In genomic region chr18:76405280-76405679, GRCh38 we compare ENCODE assay signal across 12 cellular contexts.
A peak's percentile ranks its signal among the peaks of the same experiment; 100 is the strongest.
DNase-seq lines count a peak whose midpoint lies in the region; ATAC-seq and TF ChIP-seq lines count a peak whose summit lies in the region.
"Had no signal": no experiment of that assay in that cellular context is flagged by ENCODE, and none has a peak within 500 bp of the region (broad histone marks: within the 10 kb centered on the region; RNA-seq: fewer than 3 reads in every experiment).

No MANE protein-coding gene starts in this region.

- no peaks in the 10 kb centered on the region for H3K9me2 ChIP-seq in GM23338 (ENCODE audit: insufficient read depth)

- no peaks in the 10 kb centered on the region; the same call in 1 of the 2 replicates for H4K20me1 ChIP-seq in GM23338 (replicated peaks; ENCODE audit: insufficient read depth)

- no peak overlapping the region for H3K27ac ChIP-seq in endodermal cell (ENCODE audit: low read depth, low read length)
- no peak overlapping the region for H3K27ac ChIP-seq in GM23338 (ENCODE audit: low read depth)
- no peak overlapping the region for H3K27ac ChIP-seq in colonic mucosa
- H3K27ac ChIP-seq: 22Rv1 had no signal

- H3K27ac Mint-ChIP-seq in activated CD8-positive, alpha-beta memory T cell treated with anti-CD3 and anti-CD28 coated beads, Interleukin-2, amount 10 ng/mL, durations not matched to agents 7 days and 5 days: no peak overlapping the region
- no peak overlapping the region for H3K27ac Mint-ChIP-seq in endodermal cell
- H3K27ac Mint-ChIP-seq in GM23338: no peak overlapping the region
- no peak overlapping the region for H3K27ac Mint-ChIP-seq in activated naive CD8-positive, alpha-beta T cell treated with anti-CD3 and anti-CD28 coated beads for 36 hours
- H3K27ac Mint-ChIP-seq: CD8-positive, alpha-beta memory T cell had no signal

- H3K9me3 Mint-ChIP-seq in activated CD8-positive, alpha-beta memory T cell treated with anti-CD3 and anti-CD28 coated beads, Interleukin-2, amount 10 ng/mL, durations not matched to agents 7 days and 5 days (ENCODE audit: low read depth): no peaks in the 10 kb centered on the region
- H3K9me3 Mint-ChIP-seq in endodermal cell (peaks cover 9% of the 10 kb centered on the region), GM23338 (0 out of 3 replicates have a peak, but pooled peaks cover 3% of the 10 kb centered on the region)
- peaks cover 5% of the 10 kb centered on the region for H3K9me3 Mint-ChIP-seq in activated naive CD8-positive, alpha-beta T cell treated with anti-CD3 and anti-CD28 coated beads for 36 hours
- H3K9me3 Mint-ChIP-seq: CD8-positive, alpha-beta memory T cell had no signal

- CTCF ChIA-PET in activated CD8-positive, alpha-beta memory T cell treated with anti-CD3 and anti-CD28 coated beads, Interleukin-2, amount 10 ng/mL, durations not matched to agents 7 days and 5 days (lab: Charles Lee): interaction anchor here (0.6 to 2.4 kb wide), 2 partner anchors 16 to 304 kb away, joined by 3 to 8 read pairs; no protein-coding TSS in a partner anchor

- no peaks in the 10 kb centered on the region for H3K4me1 ChIP-seq in endodermal cell (ENCODE audit: control insufficient read depth, insufficient read depth, low read length)
- no peaks in the 10 kb centered on the region for H3K4me1 ChIP-seq in GM23338 (ENCODE audit: insufficient read depth)
- H3K4me1 ChIP-seq in colonic mucosa: no peaks in the 10 kb centered on the region
- H3K4me1 ChIP-seq: Caco-2 had no signal

- peak; percentile 42 for DNase-seq in activated CD8-positive, alpha-beta memory T cell treated with anti-CD3 and anti-CD28 coated beads, Interleukin-2, amount 50 U/mL, for 48 hours
- DNase-seq in activated CD8-positive, alpha-beta memory T cell treated with anti-CD3 and anti-CD28 coated beads, Interleukin-2, amount 10 ng/mL, durations not matched to agents 7 days and 5 days: no peak
- DNase-seq in endodermal cell (peak; percentile 17), medulla oblongata (ENCODE audit: extremely low spot score) (no peak), GM23338 (ENCODE audit: low spot score) (no peak), colonic mucosa (no peak)
- DNase-seq in stimulated activated CD8-positive, alpha-beta memory T cell treated with anti-CD3 and anti-CD28 coated beads, Interleukin-4, amount 100 ng/mL, for 48 hours: peak; percentile 10
- no peak for DNase-seq in activated naive CD8-positive, alpha-beta T cell treated with anti-CD3 and anti-CD28 coated beads for 36 hours
- DNase-seq: Caco-2, GF-D8 had no signal

- no peak overlapping the region for H3K4me2 ChIP-seq in GM23338

- H3K9me3 ChIP-seq in endodermal cell (ENCODE audit: control insufficient read depth, low read length) (peaks cover 6% of the 10 kb centered on the region), colonic mucosa (no peaks in the 10 kb centered on the region)
- H3K9me3 ChIP-seq: Caco-2 had no signal

- no peaks in the 10 kb centered on the region for H3F3A ChIP-seq in GM23338 (replicated peaks; ENCODE audit: low read depth)

- ATAC-seq in activated CD8-positive, alpha-beta memory T cell treated with anti-CD3 and anti-CD28 coated beads, Interleukin-2, amount 10 ng/mL, durations not matched to agents 7 days and 5 days: no peak
- ATAC-seq in GM23338: no peak

- H3K4me3 Mint-ChIP-seq in activated CD8-positive, alpha-beta memory T cell treated with anti-CD3 and anti-CD28 coated beads, Interleukin-2, amount 10 ng/mL, durations not matched to agents 7 days and 5 days: no peak overlapping the region
- H3K4me3 Mint-ChIP-seq in endodermal cell (no peak overlapping the region), GM23338 (no peak overlapping the region)
- no peak overlapping the region for H3K4me3 Mint-ChIP-seq in activated naive CD8-positive, alpha-beta T cell treated with anti-CD3 and anti-CD28 coated beads for 36 hours
- H3K4me3 Mint-ChIP-seq: CD8-positive, alpha-beta memory T cell had no signal

- no peak overlapping the region for H3K9ac ChIP-seq in endodermal cell (ENCODE audit: extremely low read depth, low read length, poor library complexity, severe bottlenecking)
- H3K9ac ChIP-seq in colonic mucosa (ENCODE audit: low read depth in 2 of 2, low read length in 2 of 2): no peak overlapping the region

- H3K36me3 ChIP-seq in endodermal cell (ENCODE audit: control insufficient read depth, insufficient read depth, low read length) (peaks cover 7% of the 10 kb centered on the region), GM23338 (ENCODE audit: insufficient read depth) (no peaks in the 10 kb centered on the region), colonic mucosa (no peaks in the 10 kb centered on the region)

- no peaks in the 10 kb centered on the region for H3K36me3 Mint-ChIP-seq in activated CD8-positive, alpha-beta memory T cell treated with anti-CD3 and anti-CD28 coated beads, Interleukin-2, amount 10 ng/mL, durations not matched to agents 7 days and 5 days
- H3K36me3 Mint-ChIP-seq in endodermal cell (ENCODE audit: low read depth) (peaks cover 29% of the 10 kb centered on the region), GM23338 (ENCODE audit: low read depth) (peaks cover 9% of the 10 kb centered on the region; the same call in 2 of the 3 replicates)
- H3K36me3 Mint-ChIP-seq in activated naive CD8-positive, alpha-beta T cell treated with anti-CD3 and anti-CD28 coated beads for 36 hours: peaks cover 10% of the 10 kb centered on the region
- H3K36me3 Mint-ChIP-seq: CD8-positive, alpha-beta memory T cell had no signal

- intact Hi-C loops in colonic mucosa (cut with DNase I): loop anchor here (10.0 kb wide), 1 partner anchor 110 kb away; no protein-coding TSS in a partner anchor

- TF ChIP-seq CTCF in endodermal cell (conservative IDR thresholded peaks at IDR 0.05) (no peak), GM23338 (conservative IDR thresholded peaks at IDR 0.05; ENCODE audit: low read depth in 2 of 2) (no peak), colonic mucosa (IDR thresholded peaks at IDR 0.05) (no peak)

- no peak overlapping the region for H2AFZ ChIP-seq in GM23338

- H3K79me2 ChIP-seq in GM23338 (replicated peaks; ENCODE audit: insufficient read depth): no peaks in the 10 kb centered on the region

- 89 to 99% methylated on average over 10 to 17 of the region's 17 CpGs for WGBS in endodermal cell (ENCODE audit: insufficient coverage in 1 of 2, insufficient read length in 1 of 2), 2 experiments

- no peaks in the 10 kb centered on the region for H3K27me3 Mint-ChIP-seq in activated CD8-positive, alpha-beta memory T cell treated with anti-CD3 and anti-CD28 coated beads, Interleukin-2, amount 10 ng/mL, durations not matched to agents 7 days and 5 days
- H3K27me3 Mint-ChIP-seq in endodermal cell (ENCODE audit: insufficient read depth) (no peaks in the 10 kb centered on the region), GM23338 (ENCODE audit: insufficient read depth, low read depth, poor library complexity) (peaks cover 8% of the 10 kb centered on the region)
- no peaks in the 10 kb centered on the region for H3K27me3 Mint-ChIP-seq in activated naive CD8-positive, alpha-beta T cell treated with anti-CD3 and anti-CD28 coated beads for 36 hours

- H3K4me1 Mint-ChIP-seq in activated CD8-positive, alpha-beta memory T cell treated with anti-CD3 and anti-CD28 coated beads, Interleukin-2, amount 10 ng/mL, durations not matched to agents 7 days and 5 days: no peaks in the 10 kb centered on the region
- H3K4me1 Mint-ChIP-seq in endodermal cell (peaks cover 1% of the 10 kb centered on the region), GM23338 (no peaks in the 10 kb centered on the region; the same call in 2 of the 3 replicates)
- peaks cover 11% of the 10 kb centered on the region for H3K4me1 Mint-ChIP-seq in activated naive CD8-positive, alpha-beta T cell treated with anti-CD3 and anti-CD28 coated beads for 36 hours

- H3K4me3 ChIP-seq in endodermal cell (ENCODE audit: low read length): no peak overlapping the region
- no peak overlapping the region for H3K4me3 ChIP-seq in GM23338
- no peak overlapping the region for H3K4me3 ChIP-seq in colonic mucosa

- H3K27me3 ChIP-seq in endodermal cell (ENCODE audit: control insufficient read depth, insufficient read depth, low read length, poor library complexity, severe bottlenecking) (no peaks in the 10 kb centered on the region), GM23338 (ENCODE audit: insufficient read depth) (no peaks in the 10 kb centered on the region), colonic mucosa (no peaks in the 10 kb centered on the region)

TF ChIP-seq in GM23338, 12 proteins besides CTCF, POLR2A, EP300 and RAD21 (continues in another document):
- TF ChIP-seq POLR2AphosphoS5 (IDR thresholded peaks at IDR 0.05; ENCODE audit: low read depth): no peak

Comparison
In these comparisons a context has a peak if more than half of its experiments do, and no peak if none do; other contexts are left out.
1. DNase-seq: peak in activated CD8-positive, alpha-beta memory T cell treated with anti-CD3 and anti-CD28 coated beads, Interleukin-2, amount 50 U/mL, for 48 hours (single experiment), endodermal cell (single experiment) and stimulated activated CD8-positive, alpha-beta memory T cell treated with anti-CD3 and anti-CD28 coated beads, Interleukin-4, amount 100 ng/mL, for 48 hours (single experiment); none in activated CD8-positive, alpha-beta memory T cell treated with anti-CD3 and anti-CD28 coated beads, Interleukin-2, amount 10 ng/mL, durations not matched to agents 7 days and 5 days (single experiment), medulla oblongata (single experiment), GM23338 (single experiment), activated naive CD8-positive, alpha-beta T cell treated with anti-CD3 and anti-CD28 coated beads for 36 hours (single experiment) and colonic mucosa (single experiment).